Comparison of ENCODE assay signal across 1 cellular context in the genomic region with DNA sequence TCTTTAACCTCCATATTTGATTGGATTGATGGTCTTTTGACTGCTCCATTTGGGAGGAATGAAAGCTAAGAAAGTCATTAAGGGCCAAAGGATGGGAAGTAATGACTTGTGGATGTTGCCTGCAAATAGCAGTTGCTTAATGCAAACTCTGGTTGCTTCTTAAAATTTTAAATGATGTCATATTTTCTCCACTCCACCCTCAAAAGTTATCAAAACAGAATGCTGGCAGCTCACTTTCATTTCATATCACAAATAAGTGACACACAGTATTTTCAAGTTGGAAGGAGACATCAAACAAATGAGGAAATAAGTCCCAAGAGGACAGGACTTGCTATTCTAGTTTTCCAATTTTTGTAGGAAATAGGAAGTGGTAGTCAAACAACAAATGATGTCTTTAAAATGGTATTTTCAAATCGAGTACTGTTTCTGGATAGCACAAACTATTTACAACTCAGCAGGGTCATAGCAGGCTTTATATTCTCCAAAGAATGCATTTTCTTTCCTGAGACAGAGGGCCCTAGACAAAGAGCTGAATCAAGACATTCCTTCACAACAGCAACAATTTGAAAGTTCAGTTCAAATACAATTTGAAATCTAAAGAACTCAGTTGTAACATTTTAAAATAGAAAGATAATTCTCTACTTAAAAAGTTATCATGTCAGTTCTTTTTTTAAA.
A peak's percentile ranks its signal among the peaks of the same experiment; 100 is the strongest.
TF ChIP-seq lines count a peak whose summit lies in the region.

No MANE protein-coding gene starts in this region.

TF ChIP-seq in HEK293, 187 proteins besides CTCF, POLR2A, EP300 and RAD21 (continued from another document):
- TF ChIP-seq, protein P1, sequence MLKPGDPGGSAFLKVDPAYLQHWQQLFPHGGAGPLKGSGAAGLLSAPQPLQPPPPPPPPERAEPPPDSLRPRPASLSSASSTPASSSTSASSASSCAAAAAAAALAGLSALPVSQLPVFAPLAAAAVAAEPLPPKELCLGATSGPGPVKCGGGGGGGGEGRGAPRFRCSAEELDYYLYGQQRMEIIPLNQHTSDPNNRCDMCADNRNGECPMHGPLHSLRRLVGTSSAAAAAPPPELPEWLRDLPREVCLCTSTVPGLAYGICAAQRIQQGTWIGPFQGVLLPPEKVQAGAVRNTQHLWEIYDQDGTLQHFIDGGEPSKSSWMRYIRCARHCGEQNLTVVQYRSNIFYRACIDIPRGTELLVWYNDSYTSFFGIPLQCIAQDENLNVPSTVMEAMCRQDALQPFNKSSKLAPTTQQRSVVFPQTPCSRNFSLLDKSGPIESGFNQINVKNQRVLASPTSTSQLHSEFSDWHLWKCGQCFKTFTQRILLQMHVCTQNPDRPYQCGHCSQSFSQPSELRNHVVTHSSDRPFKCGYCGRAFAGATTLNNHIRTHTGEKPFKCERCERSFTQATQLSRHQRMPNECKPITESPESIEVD (tag by site-specific recombination; IDR thresholded peaks at IDR 0.05), result no peak
- TF ChIP-seq, protein P2, sequence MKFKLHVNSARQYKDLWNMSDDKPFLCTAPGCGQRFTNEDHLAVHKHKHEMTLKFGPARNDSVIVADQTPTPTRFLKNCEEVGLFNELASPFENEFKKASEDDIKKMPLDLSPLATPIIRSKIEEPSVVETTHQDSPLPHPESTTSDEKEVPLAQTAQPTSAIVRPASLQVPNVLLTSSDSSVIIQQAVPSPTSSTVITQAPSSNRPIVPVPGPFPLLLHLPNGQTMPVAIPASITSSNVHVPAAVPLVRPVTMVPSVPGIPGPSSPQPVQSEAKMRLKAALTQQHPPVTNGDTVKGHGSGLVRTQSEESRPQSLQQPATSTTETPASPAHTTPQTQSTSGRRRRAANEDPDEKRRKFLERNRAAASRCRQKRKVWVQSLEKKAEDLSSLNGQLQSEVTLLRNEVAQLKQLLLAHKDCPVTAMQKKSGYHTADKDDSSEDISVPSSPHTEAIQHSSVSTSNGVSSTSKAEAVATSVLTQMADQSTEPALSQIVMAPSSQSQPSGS (tag by site-specific recombination; IDR thresholded peaks at IDR 0.05; ENCODE audit: low read depth), result peak; percentile 60; the same call in 1 of the 2 replicates
- TF ChIP-seq ZNF785 (tag by site-specific recombination; IDR thresholded peaks at IDR 0.05) (no peak), IKZF3 (tag by site-specific recombination; IDR thresholded peaks at IDR 0.05) (no peak), ZNF169 (tag by site-specific recombination; IDR thresholded peaks at IDR 0.05) (no peak)
- TF ChIP-seq, protein P3, sequence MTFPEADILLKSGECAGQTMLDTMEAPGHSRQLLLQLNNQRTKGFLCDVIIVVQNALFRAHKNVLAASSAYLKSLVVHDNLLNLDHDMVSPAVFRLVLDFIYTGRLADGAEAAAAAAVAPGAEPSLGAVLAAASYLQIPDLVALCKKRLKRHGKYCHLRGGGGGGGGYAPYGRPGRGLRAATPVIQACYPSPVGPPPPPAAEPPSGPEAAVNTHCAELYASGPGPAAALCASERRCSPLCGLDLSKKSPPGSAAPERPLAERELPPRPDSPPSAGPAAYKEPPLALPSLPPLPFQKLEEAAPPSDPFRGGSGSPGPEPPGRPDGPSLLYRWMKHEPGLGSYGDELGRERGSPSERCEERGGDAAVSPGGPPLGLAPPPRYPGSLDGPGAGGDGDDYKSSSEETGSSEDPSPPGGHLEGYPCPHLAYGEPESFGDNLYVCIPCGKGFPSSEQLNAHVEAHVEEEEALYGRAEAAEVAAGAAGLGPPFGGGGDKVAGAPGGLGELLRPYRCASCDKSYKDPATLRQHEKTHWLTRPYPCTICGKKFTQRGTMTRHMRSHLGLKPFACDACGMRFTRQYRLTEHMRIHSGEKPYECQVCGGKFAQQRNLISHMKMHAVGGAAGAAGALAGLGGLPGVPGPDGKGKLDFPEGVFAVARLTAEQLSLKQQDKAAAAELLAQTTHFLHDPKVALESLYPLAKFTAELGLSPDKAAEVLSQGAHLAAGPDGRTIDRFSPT (tag by site-specific recombination; IDR thresholded peaks at IDR 0.05), result no peak
- TF ChIP-seq, protein P4, sequence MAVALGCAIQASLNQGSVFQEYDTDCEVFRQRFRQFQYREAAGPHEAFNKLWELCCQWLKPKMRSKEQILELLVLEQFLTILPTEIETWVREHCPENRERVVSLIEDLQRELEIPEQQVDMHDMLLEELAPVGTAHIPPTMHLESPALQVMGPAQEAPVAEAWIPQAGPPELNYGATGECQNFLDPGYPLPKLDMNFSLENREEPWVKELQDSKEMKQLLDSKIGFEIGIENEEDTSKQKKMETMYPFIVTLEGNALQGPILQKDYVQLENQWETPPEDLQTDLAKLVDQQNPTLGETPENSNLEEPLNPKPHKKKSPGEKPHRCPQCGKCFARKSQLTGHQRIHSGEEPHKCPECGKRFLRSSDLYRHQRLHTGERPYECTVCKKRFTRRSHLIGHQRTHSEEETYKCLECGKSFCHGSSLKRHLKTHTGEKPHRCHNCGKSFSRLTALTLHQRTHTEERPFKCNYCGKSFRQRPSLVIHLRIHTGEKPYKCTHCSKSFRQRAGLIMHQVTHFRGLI (tag by site-specific recombination; IDR thresholded peaks at IDR 0.05), result no peak
- TF ChIP-seq, protein P5, sequence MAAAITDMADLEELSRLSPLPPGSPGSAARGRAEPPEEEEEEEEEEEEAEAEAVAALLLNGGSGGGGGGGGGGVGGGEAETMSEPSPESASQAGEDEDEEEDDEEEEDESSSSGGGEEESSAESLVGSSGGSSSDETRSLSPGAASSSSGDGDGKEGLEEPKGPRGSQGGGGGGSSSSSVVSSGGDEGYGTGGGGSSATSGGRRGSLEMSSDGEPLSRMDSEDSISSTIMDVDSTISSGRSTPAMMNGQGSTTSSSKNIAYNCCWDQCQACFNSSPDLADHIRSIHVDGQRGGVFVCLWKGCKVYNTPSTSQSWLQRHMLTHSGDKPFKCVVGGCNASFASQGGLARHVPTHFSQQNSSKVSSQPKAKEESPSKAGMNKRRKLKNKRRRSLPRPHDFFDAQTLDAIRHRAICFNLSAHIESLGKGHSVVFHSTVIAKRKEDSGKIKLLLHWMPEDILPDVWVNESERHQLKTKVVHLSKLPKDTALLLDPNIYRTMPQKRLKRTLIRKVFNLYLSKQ (tag by site-specific recombination; IDR thresholded peaks at IDR 0.05; ENCODE audit: borderline replicate concordance), result no peak
